ENCODE assay signal across 8 cellular contexts in the genomic region with DNA sequence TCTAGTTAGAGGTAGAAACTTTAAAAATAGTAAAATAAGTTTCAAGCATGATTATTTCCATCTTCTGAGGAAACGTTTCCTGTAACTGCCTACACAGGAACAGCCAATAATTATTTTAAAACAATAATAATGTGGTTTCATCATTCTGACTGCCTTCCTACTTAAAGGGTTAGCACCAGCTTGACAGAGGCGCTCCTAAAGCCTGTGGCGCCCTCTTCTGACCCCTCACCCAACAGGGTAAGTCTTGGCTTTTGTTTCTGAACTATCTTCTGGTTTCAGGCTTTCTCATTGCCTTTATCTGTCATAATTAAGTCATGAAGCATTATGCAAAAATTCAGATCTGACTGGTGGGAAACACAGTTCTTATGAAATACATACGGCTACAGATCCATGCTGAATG.
A peak's percentile ranks its signal among the peaks of the same experiment; 100 is the strongest.
DNase-seq lines count a peak whose midpoint lies in the region; ATAC-seq, FAIRE-seq and TF ChIP-seq lines count a peak whose summit lies in the region.

No MANE protein-coding gene starts in this region.

- H3K4me3 ChIP-seq in H7 (ENCODE audit: insufficient read depth, low read depth, low read length) = no peak overlapping the region

- FAIRE-seq in GM12891 (lab: Jason Lieb, UNC) = peak; percentile 78

- H3K27me3 ChIP-seq in H7 (ENCODE audit: control insufficient read depth, insufficient read depth, low read length) = no peaks in the 10 kb centered on the region

- ATAC-seq in GM21526 (IDR thresholded peaks at IDR 0.05; ENCODE audit: low FRiP score, unreplicated experiment) = no peak

- no peak for TF ChIP-seq POLR2A in GM12891 (IDR thresholded peaks at IDR 0.05; ENCODE audit: low read depth, low read length)

- H3K36me3 ChIP-seq in H7 (replicated peaks; ENCODE audit: control insufficient read depth, insufficient read depth, low read length) = no peaks in the 10 kb centered on the region

- DNase-seq in GM12891 (ENCODE audit: insufficient read length, low spot score) = no peak
- DNase-seq in H7 = peak; percentile 4
- DNase-seq in MV-4-11 (lab: John Stamatoyannopoulos, UW) = peak; percentile 68
- peak; percentile 54 for DNase-seq in activated T-cell treated with anti-CD3 and anti-CD28 coated beads for 24 hours (ENCODE audit: low read depth)
- peak; percentile 21 for DNase-seq in iPS-NIHi11 (ENCODE audit: low spot score)
- DNase-seq in stimulated activated CD8-positive, alpha-beta memory T cell treated with anti-CD3 and anti-CD28 coated beads, Interleukin-4, amount 100 ng/mL, for 24 hours (ENCODE audit: low read depth) = peak; percentile 59
- DNase-seq in NCI-H128 (lab: John Stamatoyannopoulos, UW; ENCODE audit: unreplicated experiment) = no peak

TF ChIP-seq in GM12891, 5 proteins besides CTCF, POLR2A, EP300 and RAD21:
- TF ChIP-seq PAX5 (IDR thresholded peaks at IDR 0.05; ENCODE audit: insufficient read depth, low read length, severe bottlenecking) (no peak), SPI1 (IDR thresholded peaks at IDR 0.05; ENCODE audit: low read depth, low read length) (no peak), POU2F2 (IDR thresholded peaks at IDR 0.05; ENCODE audit: low read depth, low read length) (no peak), TAF1 (IDR thresholded peaks at IDR 0.05; ENCODE audit: low read depth, low read length) (no peak), POLR2AphosphoS5 (IDR thresholded peaks at IDR 0.05; ENCODE audit: low read depth, low read length) (no peak)
TF ChIP-seq in GM12891: peak in this region for 0.

Comparison
In these comparisons a context has a peak if more than half of its experiments do, and no peak if none do; other contexts are left out.
1. DNase-seq: peak in H7 (single experiment), MV-4-11 (single experiment), activated T-cell treated with anti-CD3 and anti-CD28 coated beads for 24 hours (single experiment), iPS-NIHi11 (single experiment) and stimulated activated CD8-positive, alpha-beta memory T cell treated with anti-CD3 and anti-CD28 coated beads, Interleukin-4, amount 100 ng/mL, for 24 hours (single experiment); none in GM12891 (single experiment) and NCI-H128 (single experiment).